26 cellular contexts compared by ENCODE assay signal in the genomic region with DNA sequence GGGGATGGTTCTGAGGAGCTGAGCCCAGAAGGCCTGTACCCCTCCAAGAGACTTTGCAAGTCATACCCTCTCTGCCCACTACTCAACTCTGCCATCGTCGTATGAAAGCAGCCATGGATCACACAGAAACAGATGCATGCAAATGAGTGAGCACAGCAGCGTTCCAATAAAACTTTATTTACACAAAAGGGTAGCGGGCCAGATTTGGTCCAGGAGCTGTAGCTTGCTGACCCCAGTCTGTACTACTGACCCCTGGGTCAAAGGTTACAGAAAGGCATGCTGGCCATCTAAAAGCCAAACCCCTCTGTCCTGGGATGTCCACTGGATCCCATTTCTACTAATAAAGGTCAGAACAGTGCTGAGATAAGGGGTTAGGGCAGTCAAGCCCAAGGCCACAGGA. TPM values are rescaled to one million over a fixed set of nuclear protein-coding genes. Genes with fewer than 3 reads are reported as not detected.
"Had no signal": no experiment of that assay in that cellular context is flagged by ENCODE, and none has a peak within 500 bp of the region (broad histone marks: within the 10 kb centered on the region; RNA-seq: fewer than 3 reads in every experiment).

No MANE protein-coding gene starts in this region.

- H3K4me3 ChIP-seq: left lung, mucosa of descending colon, prostate gland, right atrium auricular region, sigmoid colon, stomach, thyroid gland, vagina had no signal

- FAIRE-seq: frontal cortex had no signal

- H3K9me3 ChIP-seq: left lung, mucosa of descending colon, prostate gland, right atrium auricular region, sigmoid colon, stomach, thyroid gland, vagina had no signal

- DNase-seq: cortex of kidney; effector CD4-positive, alpha-beta T cell; head of caudate nucleus; left cardiac atrium; left lung; mesenchymal stem cell; mucosa of descending colon; naive B cell; sigmoid colon; stimulated activated CD4-positive, alpha-beta T cell treated with anti-CD3 and anti-CD28 coated beads, Interleukin-2, amount 100 ng/mL, for 24 hours; stimulated activated CD4-positive, alpha-beta T cell treated with anti-CD3 and anti-CD28 coated beads, Interleukin-4, amount 100 ng/mL, for 24 hours; stimulated activated naive CD4-positive, alpha-beta T cell treated with Interleukin-2 at 50 U/mL for 16 hours; stomach; thyroid gland; trophoblast cell had no signal

- H3K36me3 ChIP-seq: left lung, prostate gland, right atrium auricular region, sigmoid colon, stomach, thyroid gland, vagina had no signal

- H3K27me3 ChIP-seq: left lung, right atrium auricular region, sigmoid colon, stomach, thyroid gland, vagina had no signal

- H3K27ac ChIP-seq: prostate gland, right atrium auricular region, sigmoid colon, stomach, thyroid gland, vagina had no signal

RNA-seq across cellular contexts. Expression of gene C1orf167, which starts 34.9 kb away (rescaled TPM):
- total RNA-seq: frontal cortex; kidney epithelial cell; natural killer cell treated with Interleukin-12 subunit alpha and Interleukin-12 subunit beta and Interleukin-15 and Interleukin-18, amount 100 ng/mL, for 72 hours; neural crest cell; osteocyte; temporal lobe; vagina had no signal

RNA-seq across cellular contexts. Expression of gene DRAXIN, which starts 35.6 kb away (rescaled TPM):
- total RNA-seq: fibroblast of villous mesenchyme, right atrium auricular region, skeletal muscle tissue, thyroid gland, vagina had no signal
